In genomic region chr12:100827901-100828520, GRCh38 we compare ENCODE assay signal across 9 cellular contexts. TPM values are rescaled to one million over a fixed set of nuclear protein-coding genes. Genes with fewer than 3 reads are reported as not detected.
DNase-seq lines count a peak whose midpoint lies in the region; ATAC-seq and TF ChIP-seq lines count a peak whose summit lies in the region.
"Had no signal": no experiment of that assay in that cellular context is flagged by ENCODE, and none has a peak within 500 bp of the region (broad histone marks: within the 10 kb centered on the region; RNA-seq: fewer than 3 reads in every experiment).

No MANE protein-coding gene starts in this region.

- TF ChIP-seq CTCF in dorsolateral prefrontal cortex (IDR thresholded peaks at IDR 0.05 in 54 of 56, conservative IDR thresholded peaks at IDR 0.05 in 2 of 56; ENCODE audit: low read depth in 1 of 56, partially characterized antibody in 56 of 56): peak; percentile 31 to 84 (median 66)

- no peak overlapping the region for H3K27ac ChIP-seq in dorsolateral prefrontal cortex

- no peak for ATAC-seq in T-helper 17 cell

- H3K4me3 ChIP-seq in dorsolateral prefrontal cortex: no peak overlapping the region

- H3K9me3 ChIP-seq in T-helper 17 cell (ENCODE audit: control insufficient read depth, low read length, poor library complexity, severe bottlenecking): no peaks in the 10 kb centered on the region

- POLR2A ChIA-PET in HEK293T (lab: Yijun Ruan, JAX): no interaction called here

- CTCF ChIA-PET in HEK293T (lab: Yijun Ruan, JAX): interaction anchor here (0.6 to 2.2 kb wide), 2 partner anchors 491 to 496 kb away, joined by 3 to 11 read pairs; no protein-coding TSS in a partner anchor

- DNase-seq in DMS53 (lab: John Stamatoyannopoulos, UW) (peak; percentile 88), HEK293T (ENCODE audit: extremely low spot score) (peak; percentile 38), NCI-H460 (ENCODE audit: extremely low read depth, low read depth) (peak; percentile 18), dorsolateral prefrontal cortex (no peak), pons (ENCODE audit: low spot score) (peak; percentile 47), cerebellar nuclear complex (lab: John Stamatoyannopoulos, UW) (no peak), occipital lobe (lab: John Stamatoyannopoulos, UW) (no peak), T-helper 17 cell (no peak)

- H3K27me3 Mint-ChIP-seq in T-helper 17 cell: no peaks in the 10 kb centered on the region

- no peak overlapping the region for H3K27ac Mint-ChIP-seq in T-helper 17 cell

- H3K27me3 ChIP-seq in dorsolateral prefrontal cortex: no peaks in the 10 kb centered on the region

- H3K4me3 Mint-ChIP-seq in T-helper 17 cell: no peak overlapping the region

- H3K36me3 Mint-ChIP-seq in T-helper 17 cell (ENCODE audit: low read depth): no peaks in the 10 kb centered on the region

- no peaks in the 10 kb centered on the region for H3K4me1 Mint-ChIP-seq in T-helper 17 cell

- intact Hi-C loops in dorsolateral prefrontal cortex (cut with DNase I): loop anchor here in 1 of 2 donors (10.0 kb wide), 1 partner anchor 447 kb away; no protein-coding TSS in a partner anchor

TF ChIP-seq in HEK293T, 16 proteins besides CTCF, POLR2A, EP300 and RAD21:
- no peak for TF ChIP-seq FOXA1 (IDR thresholded peaks at IDR 0.05)
- no peak for TF ChIP-seq CTBP1 (IDR thresholded peaks at IDR 0.05; ENCODE audit: borderline replicate concordance)
- TF ChIP-seq LEF1 (IDR thresholded peaks at IDR 0.05; ENCODE audit: borderline replicate concordance): no peak
- no peak for TF ChIP-seq FOXM1 (IDR thresholded peaks at IDR 0.05; ENCODE audit: borderline replicate concordance)
- no peak for TF ChIP-seq TARDBP (IDR thresholded peaks at IDR 0.05)
- no peak for TF ChIP-seq FOXK2 (IDR thresholded peaks at IDR 0.05)
- no peak for TF ChIP-seq ELF4 (IDR thresholded peaks at IDR 0.05)
- TF ChIP-seq PKNOX1 (IDR thresholded peaks at IDR 0.05): no peak
- TF ChIP-seq HDGF (IDR thresholded peaks at IDR 0.05; ENCODE audit: borderline replicate concordance): no peak

RNA-seq across cellular contexts. Expression of gene ANO4, which starts 33.4 kb away (rescaled TPM):
- not detected in 2 replicates for total RNA-seq in NCI-H460 (2014; rRNA removed; shearing (Covaris generic))
- polyA plus RNA-seq in NCI-H460 (2014; cell fraction: nucleus; rRNA removed): not detected in 2 replicates
- total RNA-seq in dorsolateral prefrontal cortex: 10 to 100 TPM; 23.4 to 77.0 (median 37.6) TPM
- 75.5 TPM for total RNA-seq in occipital lobe
- total RNA-seq in T-helper 17 cell: not detected
- total RNA-seq: mononuclear cell had no signal

Comparison
In these comparisons a context has a peak if more than half of its experiments do, and no peak if none do; other contexts are left out.
1. DNase-seq: peak in DMS53 (single experiment), HEK293T (single experiment), NCI-H460 (single experiment) and pons (single experiment); none in dorsolateral prefrontal cortex (0 of 10), cerebellar nuclear complex (0 of 2), occipital lobe (single experiment) and T-helper 17 cell (0 of 3).
2. RNA of gene ANO4, which starts 33.4 kb away (total RNA-seq): 75.5 TPM in occipital lobe (single experiment) and 23.4 to 77.0 TPM in dorsolateral prefrontal cortex; not detected in NCI-H460 and not detected in T-helper 17 cell; every median in the first group is over 10 times any median in the second.